Comparison of ENCODE assay signal across 32 cellular contexts in genomic region chr6:55820696-55821095, GRCh38. TPM values are rescaled to one million over a fixed set of nuclear protein-coding genes. Genes with fewer than 3 reads are reported as not detected.
"Had no signal": no experiment of that assay in that cellular context is flagged by ENCODE, and none has a peak within 500 bp of the region (broad histone marks: within the 10 kb centered on the region; RNA-seq: fewer than 3 reads in every experiment).

No MANE protein-coding gene starts in this region.

- H3K27ac ChIP-seq: ascending aorta, VCaP had no signal

- ATAC-seq: activated CD8-positive, alpha-beta T cell treated with anti-CD3 and anti-CD28 coated beads for 36 hours; activated naive CD8-positive, alpha-beta T cell treated with anti-CD3 and anti-CD28 coated beads, Interleukin-2, amount 50 U/mL, for 24 hours; activated T-cell treated with anti-CD3 and anti-CD28 coated beads, Interleukin-2, amount 50 U/mL, for 4 hours; activated T-cell treated with anti-CD3 and anti-CD28 coated beads, Interleukin-2, amount 50 U/mL, for 72 hours; activated T-helper 17 cell treated with anti-CD3 and anti-CD28 coated beads, Interleukin-2, amount 50 U/mL, for 72 hours had no signal

- H3K27me3 ChIP-seq: ascending aorta, cardiac muscle cell had no signal

- DNase-seq: activated B cell treated with CpG ODN at 0.5 μM for 24 hours; activated CD4-positive, alpha-beta memory T cell treated with anti-CD3 and anti-CD28 coated beads for 36 hours; activated CD4-positive, alpha-beta T cell treated with anti-CD3 and anti-CD28 coated beads for 4 hours; activated CD4-positive, alpha-beta T cell treated with anti-CD3 and anti-CD28 coated beads, Interleukin-2, amount 10 ng/mL, durations not matched to agents 24 days and 14 days; activated CD4-positive, alpha-beta T cell treated with anti-CD3 and anti-CD28 coated beads, Interleukin-2, amount 50 U/mL, for 1 hour; activated CD4-positive, alpha-beta T cell treated with anti-CD3 and anti-CD28 coated beads, Interleukin-2, amount 50 U/mL, for 4 hours; activated CD4-positive, CD25-positive, alpha-beta regulatory T cell treated with anti-CD3 and anti-CD28 coated beads, Interleukin-2, amount 50 U/mL, for 72 hours; activated CD8-positive, alpha-beta memory T cell treated with anti-CD3 and anti-CD28 coated beads, Interleukin-2, amount 50 U/mL, for 4 hours; activated CD8-positive, alpha-beta T cell treated with anti-CD3 and anti-CD28 coated beads for 36 hours; activated effector memory CD4-positive, alpha-beta T cell treated with anti-CD3 and anti-CD28 coated beads, Interleukin-2, amount 50 U/mL, for 16 hours; activated gamma-delta T cell treated with Interleukin-2 at 50 U/mL for 16 hours; activated naive CD4-positive, alpha-beta T cell; activated naive CD4-positive, alpha-beta T cell treated with anti-CD3 and anti-CD28 coated beads for 36 hours; activated naive CD8-positive, alpha-beta T cell treated with anti-CD3 and anti-CD28 coated beads, Interleukin-2, amount 10 ng/mL, durations not matched to agents 7 days and 5 days; activated naive CD8-positive, alpha-beta T cell treated with anti-CD3 and anti-CD28 coated beads, Interleukin-2, amount 50 U/mL, for 24 hours; activated T-cell treated with anti-CD3 and anti-CD28 coated beads for 4 hours; activated T-cell treated with anti-CD3 and anti-CD28 coated beads, Interleukin-2, amount 50 U/mL, for 1 hour; activated T-cell treated with anti-CD3 and anti-CD28 coated beads, Interleukin-2, amount 50 U/mL, for 4 hours; activated T-cell treated with anti-CD3 and anti-CD28 coated beads, Interleukin-2, amount 50 U/mL, for 72 hours; amygdala; anterior cingulate cortex; central memory CD4-positive, alpha-beta T cell; T-helper 1 cell; T-helper 2 cell; T-helper 9 cell had no signal

- H3K4me1 ChIP-seq: ascending aorta had no signal

- H3K36me3 ChIP-seq: ascending aorta had no signal

- H3K4me3 ChIP-seq: ascending aorta, cardiac muscle cell had no signal

- H3K9me3 ChIP-seq: ascending aorta had no signal

RNA-seq across cellular contexts. Expression of gene BMP5, which starts 54.7 kb away (rescaled TPM):
- total RNA-seq: activated B cell treated with CpG ODN at 0.5 μM for 24 hours; activated CD4-positive, alpha-beta memory T cell treated with anti-CD3 and anti-CD28 coated beads for 36 hours; activated CD4-positive, alpha-beta T cell treated with anti-CD3 and anti-CD28 coated beads, Interleukin-2, amount 10 ng/mL, durations not matched to agents 24 days and 14 days; activated CD8-positive, alpha-beta memory T cell treated with anti-CD3 and anti-CD28 coated beads for 36 hours; activated CD8-positive, alpha-beta T cell treated with anti-CD3 and anti-CD28 coated beads for 36 hours; activated naive CD4-positive, alpha-beta T cell treated with anti-CD3 and anti-CD28 coated beads for 36 hours; activated naive CD8-positive, alpha-beta T cell treated with anti-CD3 and anti-CD28 coated beads, Interleukin-2, amount 10 ng/mL, durations not matched to agents 7 days and 5 days; activated T-cell treated with anti-CD3 and anti-CD28 coated beads, Interleukin-2, amount 50 U/mL, for 4 hours; activated T-cell treated with anti-CD3 and anti-CD28 coated beads, Interleukin-2, amount 50 U/mL, for 72 hours; activated T-helper 1 cell treated with anti-CD3 and anti-CD28 coated beads, Interleukin-12 subunit alpha, Interleukin-12 subunit beta, Interleukin-2, Interleukin-4 antibody, amounts not matched to agents 30 ng/mL and 10 ng/mL and 1 ng/mL, durations not matched to agents 14 hours and 24 hours and 36 hours; activated T-helper 17 cell treated with anti-CD3 and anti-CD28 coated beads, Interleukin-2, amount 50 U/mL, for 72 hours; ascending aorta; bronchial epithelial cell had no signal
